30 cellular contexts compared by ENCODE assay signal in the genomic region with DNA sequence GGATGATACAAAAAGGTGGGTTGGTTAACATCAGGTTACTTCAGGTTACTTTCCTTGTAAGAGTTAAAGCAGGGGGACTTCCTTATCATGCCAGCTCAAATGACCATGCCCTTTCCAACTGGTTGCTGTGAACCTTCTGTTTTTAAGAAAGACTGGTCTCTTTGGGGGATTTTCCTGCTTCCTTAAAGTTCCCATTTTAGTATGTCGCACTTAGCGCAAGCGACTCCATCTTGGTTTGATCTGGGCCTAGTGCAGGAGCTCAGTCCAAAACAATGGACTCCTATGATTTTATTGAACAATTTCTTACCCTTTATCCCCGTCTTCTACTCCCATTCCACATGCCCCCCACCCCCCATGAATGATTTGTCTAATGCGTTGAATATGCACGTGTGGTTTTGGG.
"Had no signal": no experiment of that assay in that cellular context is flagged by ENCODE, and none has a peak within 500 bp of the region (broad histone marks: within the 10 kb centered on the region; RNA-seq: fewer than 3 reads in every experiment).

No MANE protein-coding gene starts in this region.

- ATAC-seq: activated T-cell treated with anti-CD3 and anti-CD28 coated beads, Interleukin-2, amount 50 U/mL, for 72 hours; esophagus mucosa; heart left ventricle; T-helper 17 cell had no signal

- H3K27ac ChIP-seq: brain microvascular endothelial cell, coronary artery, dorsolateral prefrontal cortex, heart left ventricle had no signal

- H3K27me3 ChIP-seq: brain microvascular endothelial cell had no signal

- H3K4me3 ChIP-seq: coronary artery, dorsolateral prefrontal cortex, heart left ventricle had no signal

- H3K27ac Mint-ChIP-seq: activated naive CD8-positive, alpha-beta T cell; activated T-cell treated with anti-CD3 and anti-CD28 coated beads, Interleukin-2, amount 50 U/mL, for 24 hours; activated T-cell treated with anti-CD3 and anti-CD28 coated beads, Interleukin-2, amount 50 U/mL, for 72 hours; endodermal cell; T-helper 17 cell; T-helper 2 cell treated with Interferon-gamma antibody and Interleukin-4, amounts not matched to agents 5 μg/mL and 100 μg/mL, for 36 hours had no signal

- H3K4me3 Mint-ChIP-seq: activated naive CD8-positive, alpha-beta T cell; activated T-cell treated with anti-CD3 and anti-CD28 coated beads, Interleukin-2, amount 50 U/mL, for 24 hours; activated T-cell treated with anti-CD3 and anti-CD28 coated beads, Interleukin-2, amount 50 U/mL, for 72 hours; central memory CD8-positive, alpha-beta T cell; dendritic cell treated with granulocyte-macrophage colony-stimulating factor and Interleukin-4, amounts not matched to agents 40 ng/mL and 50 ng/mL, for 4 days; endodermal cell; T-helper 17 cell; T-helper 2 cell treated with Interferon-gamma antibody and Interleukin-4, amounts not matched to agents 5 μg/mL and 100 μg/mL, for 36 hours had no signal

- DNase-seq: activated CD4-positive, alpha-beta T cell treated with anti-CD3 and anti-CD28 coated beads for 1 hour; activated CD4-positive, alpha-beta T cell treated with anti-CD3 and anti-CD28 coated beads for 4 hours; activated CD4-positive, alpha-beta T cell treated with anti-CD3 and anti-CD28 coated beads, Interleukin-2, amount 50 U/mL, for 1 hour; activated CD4-positive, alpha-beta T cell treated with anti-CD3 and anti-CD28 coated beads, Interleukin-2, amount 50 U/mL, for 48 hours; activated CD8-positive, alpha-beta memory T cell treated with anti-CD3 and anti-CD28 coated beads, Interleukin-2, amount 50 U/mL, for 48 hours; activated gamma-delta T cell; activated naive CD4-positive, alpha-beta T cell; activated naive CD4-positive, alpha-beta T cell treated with anti-CD3 and anti-CD28 coated beads, Interleukin-2, amount 50 U/mL, for 16 hours; activated T-cell treated with anti-CD3 and anti-CD28 coated beads for 4 hours; activated T-cell treated with anti-CD3 and anti-CD28 coated beads, Interleukin-2, amount 50 U/mL, for 24 hours; activated T-cell treated with anti-CD3 and anti-CD28 coated beads, Interleukin-2, amount 50 U/mL, for 72 hours; amniotic stem cell; anterior cingulate cortex; brain microvascular endothelial cell; dorsolateral prefrontal cortex; effector memory CD4-positive, alpha-beta T cell; endodermal cell; foreskin fibroblast; heart left ventricle; T-helper 1 cell; T-helper 17 cell had no signal

- FAIRE-seq: astrocyte, bronchial epithelial cell, frontal cortex had no signal

- H3K9me3 Mint-ChIP-seq: activated T-cell treated with anti-CD3 and anti-CD28 coated beads, Interleukin-2, amount 50 U/mL, for 24 hours; activated T-cell treated with anti-CD3 and anti-CD28 coated beads, Interleukin-2, amount 50 U/mL, for 72 hours; central memory CD8-positive, alpha-beta T cell; dendritic cell treated with granulocyte-macrophage colony-stimulating factor and Interleukin-4, amounts not matched to agents 40 ng/mL and 50 ng/mL, for 4 days; T-helper 2 cell treated with Interferon-gamma antibody and Interleukin-4, amounts not matched to agents 5 μg/mL and 100 μg/mL, for 36 hours had no signal

- H3K27me3 Mint-ChIP-seq: activated naive CD8-positive, alpha-beta T cell; activated T-cell treated with anti-CD3 and anti-CD28 coated beads, Interleukin-2, amount 50 U/mL, for 24 hours; central memory CD8-positive, alpha-beta T cell; dendritic cell treated with granulocyte-macrophage colony-stimulating factor and Interleukin-4, amounts not matched to agents 40 ng/mL and 50 ng/mL, for 4 days; T-helper 17 cell had no signal

- H3K36me3 ChIP-seq: brain microvascular endothelial cell had no signal
